15 cellular contexts compared by ENCODE assay signal in the genomic region with DNA sequence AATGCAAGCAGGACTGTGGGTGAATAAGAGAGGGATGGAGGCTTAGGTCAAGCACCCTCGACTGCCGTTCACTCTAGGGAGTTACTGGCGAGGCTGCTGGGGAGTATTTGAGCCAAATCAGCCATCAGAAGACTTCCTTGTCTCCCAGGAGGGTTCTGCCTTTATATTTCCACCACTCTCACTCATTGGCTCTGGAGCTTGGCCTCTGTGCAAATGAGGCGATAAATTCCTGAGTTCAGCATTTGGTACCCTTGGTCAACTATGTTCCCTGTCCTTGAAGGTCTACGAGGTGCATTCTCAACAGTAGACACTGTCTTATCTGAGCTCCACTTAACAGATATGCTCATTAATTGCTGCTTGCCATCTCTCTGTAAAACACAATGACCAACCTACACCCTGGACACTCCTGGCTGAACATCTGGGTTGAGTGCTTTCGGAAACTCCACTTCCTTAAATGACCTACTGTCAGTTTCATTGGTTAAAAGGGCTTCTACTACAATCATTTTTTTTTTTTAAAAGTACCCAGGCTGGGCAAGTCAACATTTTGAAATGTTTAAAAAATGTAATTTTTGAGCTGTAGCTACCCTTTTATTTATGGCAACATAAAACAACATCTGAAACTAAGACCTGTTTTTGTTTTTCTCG.
DNase-seq lines count a peak whose midpoint lies in the region; ATAC-seq and TF ChIP-seq lines count a peak whose summit lies in the region.
"Had no signal": no experiment of that assay in that cellular context is flagged by ENCODE, and none has a peak within 500 bp of the region (broad histone marks: within the 10 kb centered on the region; RNA-seq: fewer than 3 reads in every experiment).

No MANE protein-coding gene starts in this region.

- no peaks in the 10 kb centered on the region for H3K9me3 Mint-ChIP-seq in endodermal cell
- H3K9me3 Mint-ChIP-seq in activated T-cell treated with anti-CD3 and anti-CD28 coated beads, Interleukin-2, amount 50 U/mL, for 4 hours: no peaks in the 10 kb centered on the region
- H3K9me3 Mint-ChIP-seq: activated CD4-positive, alpha-beta memory T cell treated with anti-CD3 and anti-CD28 coated beads for 36 hours had no signal

- H3K4me1 Mint-ChIP-seq in endodermal cell (peaks cover 27% of the 10 kb centered on the region), T-helper 17 cell (no peaks in the 10 kb centered on the region)
- no peaks in the 10 kb centered on the region for H3K4me1 Mint-ChIP-seq in activated T-cell treated with anti-CD3 and anti-CD28 coated beads, Interleukin-2, amount 50 U/mL, for 4 hours (ENCODE audit: low read depth)
- H3K4me1 Mint-ChIP-seq: naive thymus-derived CD4-positive, alpha-beta T cell had no signal

- H3K4me3 Mint-ChIP-seq in endodermal cell: no peak overlapping the region
- H3K4me3 Mint-ChIP-seq in T-helper 17 cell: no peak overlapping the region
- H3K4me3 Mint-ChIP-seq in activated T-cell treated with anti-CD3 and anti-CD28 coated beads, Interleukin-2, amount 50 U/mL, for 4 hours: no peak overlapping the region
- H3K4me3 Mint-ChIP-seq: activated CD4-positive, alpha-beta memory T cell treated with anti-CD3 and anti-CD28 coated beads for 36 hours; naive thymus-derived CD4-positive, alpha-beta T cell had no signal

- CTCF ChIA-PET in A673 (lab: Charles Lee): no interaction called here

- H3K27me3 ChIP-seq in endodermal cell (ENCODE audit: control insufficient read depth, insufficient read depth, low read length, poor library complexity, severe bottlenecking) (no peaks in the 10 kb centered on the region), A673 (replicated peaks; ENCODE audit: insufficient read depth, low read depth, low read length, poor library complexity) (no peaks in the 10 kb centered on the region)

- H3K27me3 Mint-ChIP-seq in endodermal cell (ENCODE audit: insufficient read depth) (peaks cover 2% of the 10 kb centered on the region), T-helper 17 cell (peaks cover 26% of the 10 kb centered on the region)
- H3K27me3 Mint-ChIP-seq in activated T-cell treated with anti-CD3 and anti-CD28 coated beads, Interleukin-2, amount 50 U/mL, for 4 hours (ENCODE audit: low read depth): peaks cover 2% of the 10 kb centered on the region

- H3K4me1 ChIP-seq in endodermal cell (ENCODE audit: control insufficient read depth, insufficient read depth, low read length) (no peaks in the 10 kb centered on the region), A673 (ENCODE audit: insufficient read depth, low read length, poor library complexity, severe bottlenecking) (peaks cover 5% of the 10 kb centered on the region)
- H3K4me1 ChIP-seq: foreskin keratinocyte, psoas muscle had no signal

- no peaks in the 10 kb centered on the region for H3K9me3 ChIP-seq in endodermal cell (ENCODE audit: control insufficient read depth, low read length)
- H3K9me3 ChIP-seq in T-helper 17 cell (ENCODE audit: control insufficient read depth, low read length, poor library complexity, severe bottlenecking): no peaks in the 10 kb centered on the region
- no peaks in the 10 kb centered on the region for H3K9me3 ChIP-seq in A673 (ENCODE audit: low read depth, low read length, poor library complexity, severe bottlenecking)
- H3K9me3 ChIP-seq: psoas muscle had no signal

- POLR2A ChIA-PET in A673 (lab: Charles Lee; ENCODE audit: low non-redundant PET): no interaction called here

- DNase-seq in endodermal cell (peak; percentile 65), T-helper 2 cell (no peak), T-helper 17 cell (no peak), A673 (ENCODE audit: low spot score) (no peak)
- DNase-seq in activated T-cell treated with anti-CD3 and anti-CD28 coated beads, Interleukin-2, amount 50 U/mL, for 4 hours: no peak
- DNase-seq: activated CD4-positive, alpha-beta memory T cell treated with anti-CD3 and anti-CD28 coated beads for 36 hours; foreskin keratinocyte; naive thymus-derived CD4-positive, alpha-beta T cell; NCI-H510A treated with DMSO at 0.1 percent for 48 hours; OCI-M1; psoas muscle; stimulated activated CD4-positive, alpha-beta T cell treated with anti-CD3 and anti-CD28 coated beads, Interleukin-15, amount 100 ng/mL, for 24 hours had no signal

- peak; percentile 46 for ATAC-seq in GM18498 (IDR thresholded peaks at IDR 0.05; ENCODE audit: unreplicated experiment)
- peak; percentile 51 for ATAC-seq in GM19395 (IDR thresholded peaks at IDR 0.05; ENCODE audit: unreplicated experiment)
- peak; percentile 52 for ATAC-seq in HG03196 (IDR thresholded peaks at IDR 0.05; ENCODE audit: unreplicated experiment)
- no peak for ATAC-seq in T-helper 17 cell
- no peak for ATAC-seq in activated T-cell treated with anti-CD3 and anti-CD28 coated beads, Interleukin-2, amount 50 U/mL, for 4 hours
- ATAC-seq: foreskin keratinocyte; naive thymus-derived CD4-positive, alpha-beta T cell; psoas muscle had no signal

- H3K27ac Mint-ChIP-seq in endodermal cell: no peak overlapping the region
- no peak overlapping the region for H3K27ac Mint-ChIP-seq in T-helper 17 cell
- H3K27ac Mint-ChIP-seq: activated CD4-positive, alpha-beta memory T cell treated with anti-CD3 and anti-CD28 coated beads for 36 hours; naive thymus-derived CD4-positive, alpha-beta T cell had no signal

- intact Hi-C loops in A673 (cut with micrococcal nuclease; ENCODE audit: unreplicated experiment): no loop called here

- no peak overlapping the region for H3K9ac ChIP-seq in endodermal cell (ENCODE audit: extremely low read depth, low read length, poor library complexity, severe bottlenecking)

- H3K36me3 ChIP-seq in endodermal cell (ENCODE audit: control insufficient read depth, insufficient read depth, low read length): no peaks in the 10 kb centered on the region
- no peaks in the 10 kb centered on the region for H3K36me3 ChIP-seq in A673 (ENCODE audit: insufficient read depth, low read length, poor library complexity, severe bottlenecking)

- TF ChIP-seq CTCF in endodermal cell (conservative IDR thresholded peaks at IDR 0.05): no peak
- no peak for TF ChIP-seq CTCF in A673 (conservative IDR thresholded peaks at IDR 0.05; ENCODE audit: low read depth, low read length)

- H3K27ac ChIP-seq in endodermal cell (ENCODE audit: low read depth, low read length): no peak overlapping the region
- no peak overlapping the region for H3K27ac ChIP-seq in A673 (ENCODE audit: low read depth, low read length, poor library complexity, severe bottlenecking)
- H3K27ac ChIP-seq: foreskin keratinocyte, psoas muscle had no signal

- BruUV-seq in A673 (replicated peaks; lab: Mats Ljungman, UMichigan): no TSS peak

- WGBS in endodermal cell (ENCODE audit: insufficient coverage in 1 of 2, insufficient read length in 1 of 2), 2 experiments: 83 to 84% methylated on average over 3 to 7 of the region's 7 CpGs

- H3K4me3 ChIP-seq in endodermal cell (ENCODE audit: low read length) (no peak overlapping the region), A673 (ENCODE audit: low read depth, low read length, poor library complexity, severe bottlenecking) (no peak overlapping the region)
- H3K4me3 ChIP-seq: psoas muscle had no signal

- no peaks in the 10 kb centered on the region for H3K36me3 Mint-ChIP-seq in endodermal cell (ENCODE audit: low read depth)
- H3K36me3 Mint-ChIP-seq in T-helper 17 cell (ENCODE audit: low read depth): no peaks in the 10 kb centered on the region
- H3K36me3 Mint-ChIP-seq in activated T-cell treated with anti-CD3 and anti-CD28 coated beads, Interleukin-2, amount 50 U/mL, for 4 hours (ENCODE audit: insufficient read depth): no peaks in the 10 kb centered on the region
- H3K36me3 Mint-ChIP-seq: activated CD4-positive, alpha-beta memory T cell treated with anti-CD3 and anti-CD28 coated beads for 36 hours; naive thymus-derived CD4-positive, alpha-beta T cell had no signal

Comparison
In these comparisons a context has a peak if more than half of its experiments do, and no peak if none do; other contexts are left out.
1. ATAC-seq: peak in GM18498 (single experiment), GM19395 (single experiment) and HG03196 (single experiment); none in T-helper 17 cell (single experiment) and activated T-cell treated with anti-CD3 and anti-CD28 coated beads, Interleukin-2, amount 50 U/mL, for 4 hours (0 of 2).